ENCODE assay signal across 1 cellular context in the genomic region with DNA sequence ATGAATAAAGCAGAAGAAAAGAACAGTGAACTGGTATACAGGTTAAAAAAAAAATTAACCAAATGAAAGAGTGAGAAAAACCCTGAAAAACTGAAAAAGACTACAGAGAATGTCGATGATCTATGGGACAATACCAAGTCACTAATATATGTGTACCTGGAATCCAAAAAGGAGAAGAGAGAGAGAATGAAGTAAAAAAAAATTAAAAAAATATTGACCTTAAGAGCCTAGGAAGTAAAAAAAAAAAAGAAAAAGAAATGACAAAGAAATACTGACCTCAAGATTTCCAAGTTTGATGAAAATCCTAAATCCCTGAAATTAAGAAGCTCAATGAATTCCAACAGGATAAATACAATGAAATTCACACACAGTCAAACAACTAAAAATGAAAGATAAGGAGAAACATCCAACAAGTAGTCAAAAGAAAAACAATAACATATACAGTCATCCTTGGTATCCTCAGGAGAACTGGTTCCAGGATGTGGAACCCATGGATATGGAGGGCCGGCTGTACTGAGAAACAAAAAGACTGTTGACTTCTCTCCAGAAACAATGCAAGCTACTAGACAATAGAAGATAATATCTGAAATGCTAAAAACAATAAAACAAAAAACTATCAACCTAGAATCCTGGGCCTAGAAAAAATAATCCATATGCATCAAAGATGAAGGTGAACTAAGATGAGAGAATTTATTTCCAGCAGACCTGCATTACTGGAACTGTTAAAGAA.
TF ChIP-seq lines count a peak whose summit lies in the region.

No MANE protein-coding gene starts in this region.

TF ChIP-seq in K562, 482 proteins besides CTCF, POLR2A, EP300 and RAD21 (continued from another document and continues in another):
- TF ChIP-seq, protein P1, sequence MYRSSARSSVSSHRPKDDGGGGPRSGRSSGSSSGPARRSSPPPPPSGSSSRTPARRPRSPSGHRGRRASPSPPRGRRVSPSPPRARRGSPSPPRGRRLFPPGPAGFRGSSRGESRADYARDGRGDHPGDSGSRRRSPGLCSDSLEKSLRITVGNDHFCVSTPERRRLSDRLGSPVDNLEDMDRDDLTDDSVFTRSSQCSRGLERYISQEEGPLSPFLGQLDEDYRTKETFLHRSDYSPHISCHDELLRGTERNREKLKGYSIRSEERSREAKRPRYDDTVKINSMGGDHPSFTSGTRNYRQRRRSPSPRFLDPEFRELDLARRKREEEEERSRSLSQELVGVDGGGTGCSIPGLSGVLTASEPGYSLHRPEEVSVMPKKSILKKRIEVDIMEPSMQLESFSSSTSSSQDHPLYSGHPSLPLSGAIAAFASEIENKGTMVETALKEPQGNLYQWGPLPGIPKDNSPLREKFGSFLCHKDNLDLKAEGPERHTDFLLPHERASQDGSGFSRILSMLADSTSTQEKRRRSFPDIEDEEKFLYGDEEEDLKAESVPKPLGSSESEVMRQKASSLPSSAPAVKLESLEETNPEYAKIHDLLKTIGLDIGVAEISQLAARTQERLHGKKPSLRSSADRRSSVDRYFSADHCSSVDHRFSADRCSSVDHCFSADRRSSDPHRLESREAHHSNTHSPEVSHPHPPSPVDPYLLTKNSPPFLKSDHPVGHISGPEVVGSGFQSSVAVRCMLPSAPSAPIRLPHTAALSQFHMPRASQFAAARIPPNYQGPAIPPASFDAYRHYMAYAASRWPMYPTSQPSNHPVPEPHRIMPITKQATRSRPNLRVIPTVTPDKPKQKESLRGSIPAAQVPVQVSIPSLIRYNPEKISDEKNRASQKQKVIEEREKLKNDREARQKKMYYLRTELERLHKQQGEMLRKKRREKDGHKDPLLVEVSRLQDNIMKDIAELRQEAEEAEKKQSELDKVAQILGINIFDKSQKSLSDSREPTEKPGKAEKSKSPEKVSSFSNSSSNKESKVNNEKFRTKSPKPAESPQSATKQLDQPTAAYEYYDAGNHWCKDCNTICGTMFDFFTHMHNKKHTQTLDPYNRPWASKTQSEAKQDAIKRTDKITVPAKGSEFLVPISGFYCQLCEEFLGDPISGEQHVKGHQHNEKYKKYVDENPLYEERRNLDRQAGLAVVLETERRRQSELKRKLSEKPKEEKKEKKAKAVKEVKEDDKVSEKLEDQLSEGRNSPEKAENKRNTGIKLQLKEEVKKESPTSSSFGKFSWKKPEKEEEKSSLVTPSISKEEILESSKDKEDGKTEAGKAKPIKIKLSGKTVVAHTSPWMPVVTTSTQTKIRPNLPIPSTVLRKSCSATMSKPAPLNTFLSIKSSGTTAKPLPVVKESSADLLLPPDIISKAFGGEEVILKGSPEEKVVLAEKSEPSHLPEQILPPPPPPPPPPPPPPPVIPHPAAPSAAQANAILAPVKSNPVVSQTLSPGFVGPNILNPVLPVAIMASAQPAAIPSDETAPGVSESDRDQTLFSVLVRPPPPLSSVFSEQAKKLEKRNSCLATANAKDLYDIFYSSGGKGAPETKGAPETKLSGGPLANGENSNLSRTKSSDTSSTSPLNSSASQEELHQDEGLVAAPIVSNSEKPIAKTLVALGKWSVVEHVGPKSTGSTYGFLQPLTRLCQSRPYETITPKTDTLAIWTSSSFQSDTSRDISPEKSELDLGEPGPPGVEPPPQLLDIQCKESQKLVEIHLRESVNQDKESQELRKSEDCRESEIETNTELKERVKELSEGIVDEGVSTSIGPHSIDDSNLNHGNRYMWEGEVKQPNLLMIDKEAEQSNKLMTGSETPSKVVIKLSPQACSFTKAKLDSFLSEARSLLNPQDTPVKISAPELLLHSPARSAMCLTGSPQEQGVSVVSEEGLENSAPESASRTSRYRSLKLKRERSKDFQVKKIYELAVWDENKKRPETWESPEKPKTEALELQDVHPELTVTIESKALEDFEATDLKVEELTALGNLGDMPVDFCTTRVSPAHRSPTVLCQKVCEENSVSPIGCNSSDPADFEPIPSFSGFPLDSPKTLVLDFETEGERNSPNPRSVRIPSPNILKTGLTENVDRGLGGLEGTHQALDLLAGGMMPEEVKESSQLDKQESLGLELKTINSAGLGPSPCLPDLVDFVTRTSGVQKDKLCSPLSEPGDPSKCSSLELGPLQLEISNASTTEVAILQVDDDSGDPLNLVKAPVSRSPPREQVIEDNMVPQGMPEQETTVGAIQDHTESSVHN (IDR thresholded peaks at IDR 0.05; ENCODE audit: borderline replicate concordance in 1 of 2, low read depth in 1 of 2) = no peak
- no peak for TF ChIP-seq STAG1 (CRISPR knock-in tag; IDR thresholded peaks at IDR 0.05; ENCODE audit: borderline replicate concordance)
- TF ChIP-seq, protein P2, sequence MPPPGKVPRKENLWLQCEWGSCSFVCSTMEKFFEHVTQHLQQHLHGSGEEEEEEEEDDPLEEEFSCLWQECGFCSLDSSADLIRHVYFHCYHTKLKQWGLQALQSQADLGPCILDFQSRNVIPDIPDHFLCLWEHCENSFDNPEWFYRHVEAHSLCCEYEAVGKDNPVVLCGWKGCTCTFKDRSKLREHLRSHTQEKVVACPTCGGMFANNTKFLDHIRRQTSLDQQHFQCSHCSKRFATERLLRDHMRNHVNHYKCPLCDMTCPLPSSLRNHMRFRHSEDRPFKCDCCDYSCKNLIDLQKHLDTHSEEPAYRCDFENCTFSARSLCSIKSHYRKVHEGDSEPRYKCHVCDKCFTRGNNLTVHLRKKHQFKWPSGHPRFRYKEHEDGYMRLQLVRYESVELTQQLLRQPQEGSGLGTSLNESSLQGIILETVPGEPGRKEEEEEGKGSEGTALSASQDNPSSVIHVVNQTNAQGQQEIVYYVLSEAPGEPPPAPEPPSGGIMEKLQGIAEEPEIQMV (tag; conservative IDR thresholded peaks at IDR 0.05; ENCODE audit: low read depth) = 0 out of 2 replicates have a peak, but pooled peaks have one; percentile 42
- TF ChIP-seq, protein P3, sequence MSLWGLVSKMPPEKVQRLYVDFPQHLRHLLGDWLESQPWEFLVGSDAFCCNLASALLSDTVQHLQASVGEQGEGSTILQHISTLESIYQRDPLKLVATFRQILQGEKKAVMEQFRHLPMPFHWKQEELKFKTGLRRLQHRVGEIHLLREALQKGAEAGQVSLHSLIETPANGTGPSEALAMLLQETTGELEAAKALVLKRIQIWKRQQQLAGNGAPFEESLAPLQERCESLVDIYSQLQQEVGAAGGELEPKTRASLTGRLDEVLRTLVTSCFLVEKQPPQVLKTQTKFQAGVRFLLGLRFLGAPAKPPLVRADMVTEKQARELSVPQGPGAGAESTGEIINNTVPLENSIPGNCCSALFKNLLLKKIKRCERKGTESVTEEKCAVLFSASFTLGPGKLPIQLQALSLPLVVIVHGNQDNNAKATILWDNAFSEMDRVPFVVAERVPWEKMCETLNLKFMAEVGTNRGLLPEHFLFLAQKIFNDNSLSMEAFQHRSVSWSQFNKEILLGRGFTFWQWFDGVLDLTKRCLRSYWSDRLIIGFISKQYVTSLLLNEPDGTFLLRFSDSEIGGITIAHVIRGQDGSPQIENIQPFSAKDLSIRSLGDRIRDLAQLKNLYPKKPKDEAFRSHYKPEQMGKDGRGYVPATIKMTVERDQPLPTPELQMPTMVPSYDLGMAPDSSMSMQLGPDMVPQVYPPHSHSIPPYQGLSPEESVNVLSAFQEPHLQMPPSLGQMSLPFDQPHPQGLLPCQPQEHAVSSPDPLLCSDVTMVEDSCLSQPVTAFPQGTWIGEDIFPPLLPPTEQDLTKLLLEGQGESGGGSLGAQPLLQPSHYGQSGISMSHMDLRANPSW (CRISPR knock-in tag; IDR thresholded peaks at IDR 0.05) = no peak
- TF ChIP-seq KLF6 (CRISPR knock-in tag; IDR thresholded peaks at IDR 0.05; ENCODE audit: borderline replicate concordance) = no peak
- TF ChIP-seq, protein P4, sequence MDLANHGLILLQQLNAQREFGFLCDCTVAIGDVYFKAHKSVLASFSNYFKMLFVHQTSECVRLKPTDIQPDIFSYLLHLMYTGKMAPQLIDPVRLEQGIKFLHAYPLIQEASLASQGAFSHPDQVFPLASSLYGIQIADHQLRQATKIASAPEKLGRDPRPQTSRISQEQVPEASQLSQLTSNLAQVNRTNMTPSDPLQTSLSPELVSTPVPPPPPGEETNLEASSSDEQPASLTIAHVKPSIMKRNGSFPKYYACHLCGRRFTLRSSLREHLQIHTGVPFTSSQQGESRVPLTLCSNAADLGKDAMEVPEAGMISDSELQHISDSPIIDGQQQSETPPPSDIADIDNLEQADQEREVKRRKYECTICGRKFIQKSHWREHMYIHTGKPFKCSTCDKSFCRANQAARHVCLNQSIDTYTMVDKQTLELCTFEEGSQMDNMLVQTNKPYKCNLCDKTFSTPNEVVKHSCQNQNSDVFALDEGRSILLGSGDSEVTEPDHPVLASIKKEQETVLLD (IDR thresholded peaks at IDR 0.05) = peak; percentile 71; the same call in 1 of the 2 replicates
- TF ChIP-seq, protein P5, sequence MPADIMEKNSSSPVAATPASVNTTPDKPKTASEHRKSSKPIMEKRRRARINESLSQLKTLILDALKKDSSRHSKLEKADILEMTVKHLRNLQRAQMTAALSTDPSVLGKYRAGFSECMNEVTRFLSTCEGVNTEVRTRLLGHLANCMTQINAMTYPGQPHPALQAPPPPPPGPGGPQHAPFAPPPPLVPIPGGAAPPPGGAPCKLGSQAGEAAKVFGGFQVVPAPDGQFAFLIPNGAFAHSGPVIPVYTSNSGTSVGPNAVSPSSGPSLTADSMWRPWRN (IDR thresholded peaks at IDR 0.05; ENCODE audit: low read depth) = 0 out of 2 replicates have a peak, but pooled peaks have one; percentile 24
- TF ChIP-seq, protein P6, sequence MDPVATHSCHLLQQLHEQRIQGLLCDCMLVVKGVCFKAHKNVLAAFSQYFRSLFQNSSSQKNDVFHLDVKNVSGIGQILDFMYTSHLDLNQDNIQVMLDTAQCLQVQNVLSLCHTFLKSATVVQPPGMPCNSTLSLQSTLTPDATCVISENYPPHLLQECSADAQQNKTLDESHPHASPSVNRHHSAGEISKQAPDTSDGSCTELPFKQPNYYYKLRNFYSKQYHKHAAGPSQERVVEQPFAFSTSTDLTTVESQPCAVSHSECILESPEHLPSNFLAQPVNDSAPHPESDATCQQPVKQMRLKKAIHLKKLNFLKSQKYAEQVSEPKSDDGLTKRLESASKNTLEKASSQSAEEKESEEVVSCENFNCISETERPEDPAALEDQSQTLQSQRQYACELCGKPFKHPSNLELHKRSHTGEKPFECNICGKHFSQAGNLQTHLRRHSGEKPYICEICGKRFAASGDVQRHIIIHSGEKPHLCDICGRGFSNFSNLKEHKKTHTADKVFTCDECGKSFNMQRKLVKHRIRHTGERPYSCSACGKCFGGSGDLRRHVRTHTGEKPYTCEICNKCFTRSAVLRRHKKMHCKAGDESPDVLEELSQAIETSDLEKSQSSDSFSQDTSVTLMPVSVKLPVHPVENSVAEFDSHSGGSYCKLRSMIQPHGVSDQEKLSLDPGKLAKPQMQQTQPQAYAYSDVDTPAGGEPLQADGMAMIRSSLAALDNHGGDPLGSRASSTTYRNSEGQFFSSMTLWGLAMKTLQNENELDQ (CRISPR knock-in tag; IDR thresholded peaks at IDR 0.05; ENCODE audit: borderline replicate concordance) = no peak
- TF ChIP-seq, protein P7, sequence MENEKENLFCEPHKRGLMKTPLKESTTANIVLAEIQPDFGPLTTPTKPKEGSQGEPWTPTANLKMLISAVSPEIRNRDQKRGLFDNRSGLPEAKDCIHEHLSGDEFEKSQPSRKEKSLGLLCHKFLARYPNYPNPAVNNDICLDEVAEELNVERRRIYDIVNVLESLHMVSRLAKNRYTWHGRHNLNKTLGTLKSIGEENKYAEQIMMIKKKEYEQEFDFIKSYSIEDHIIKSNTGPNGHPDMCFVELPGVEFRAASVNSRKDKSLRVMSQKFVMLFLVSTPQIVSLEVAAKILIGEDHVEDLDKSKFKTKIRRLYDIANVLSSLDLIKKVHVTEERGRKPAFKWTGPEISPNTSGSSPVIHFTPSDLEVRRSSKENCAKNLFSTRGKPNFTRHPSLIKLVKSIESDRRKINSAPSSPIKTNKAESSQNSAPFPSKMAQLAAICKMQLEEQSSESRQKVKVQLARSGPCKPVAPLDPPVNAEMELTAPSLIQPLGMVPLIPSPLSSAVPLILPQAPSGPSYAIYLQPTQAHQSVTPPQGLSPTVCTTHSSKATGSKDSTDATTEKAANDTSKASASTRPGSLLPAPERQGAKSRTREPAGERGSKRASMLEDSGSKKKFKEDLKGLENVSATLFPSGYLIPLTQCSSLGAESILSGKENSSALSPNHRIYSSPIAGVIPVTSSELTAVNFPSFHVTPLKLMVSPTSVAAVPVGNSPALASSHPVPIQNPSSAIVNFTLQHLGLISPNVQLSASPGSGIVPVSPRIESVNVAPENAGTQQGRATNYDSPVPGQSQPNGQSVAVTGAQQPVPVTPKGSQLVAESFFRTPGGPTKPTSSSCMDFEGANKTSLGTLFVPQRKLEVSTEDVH (IDR thresholded peaks at IDR 0.05; ENCODE audit: low read depth, partially characterized antibody) = peak; percentile 9
- TF ChIP-seq LEF1 (IDR thresholded peaks at IDR 0.05) = peak; percentile 32; the same call in 1 of the 2 replicates
- TF ChIP-seq, protein P8, sequence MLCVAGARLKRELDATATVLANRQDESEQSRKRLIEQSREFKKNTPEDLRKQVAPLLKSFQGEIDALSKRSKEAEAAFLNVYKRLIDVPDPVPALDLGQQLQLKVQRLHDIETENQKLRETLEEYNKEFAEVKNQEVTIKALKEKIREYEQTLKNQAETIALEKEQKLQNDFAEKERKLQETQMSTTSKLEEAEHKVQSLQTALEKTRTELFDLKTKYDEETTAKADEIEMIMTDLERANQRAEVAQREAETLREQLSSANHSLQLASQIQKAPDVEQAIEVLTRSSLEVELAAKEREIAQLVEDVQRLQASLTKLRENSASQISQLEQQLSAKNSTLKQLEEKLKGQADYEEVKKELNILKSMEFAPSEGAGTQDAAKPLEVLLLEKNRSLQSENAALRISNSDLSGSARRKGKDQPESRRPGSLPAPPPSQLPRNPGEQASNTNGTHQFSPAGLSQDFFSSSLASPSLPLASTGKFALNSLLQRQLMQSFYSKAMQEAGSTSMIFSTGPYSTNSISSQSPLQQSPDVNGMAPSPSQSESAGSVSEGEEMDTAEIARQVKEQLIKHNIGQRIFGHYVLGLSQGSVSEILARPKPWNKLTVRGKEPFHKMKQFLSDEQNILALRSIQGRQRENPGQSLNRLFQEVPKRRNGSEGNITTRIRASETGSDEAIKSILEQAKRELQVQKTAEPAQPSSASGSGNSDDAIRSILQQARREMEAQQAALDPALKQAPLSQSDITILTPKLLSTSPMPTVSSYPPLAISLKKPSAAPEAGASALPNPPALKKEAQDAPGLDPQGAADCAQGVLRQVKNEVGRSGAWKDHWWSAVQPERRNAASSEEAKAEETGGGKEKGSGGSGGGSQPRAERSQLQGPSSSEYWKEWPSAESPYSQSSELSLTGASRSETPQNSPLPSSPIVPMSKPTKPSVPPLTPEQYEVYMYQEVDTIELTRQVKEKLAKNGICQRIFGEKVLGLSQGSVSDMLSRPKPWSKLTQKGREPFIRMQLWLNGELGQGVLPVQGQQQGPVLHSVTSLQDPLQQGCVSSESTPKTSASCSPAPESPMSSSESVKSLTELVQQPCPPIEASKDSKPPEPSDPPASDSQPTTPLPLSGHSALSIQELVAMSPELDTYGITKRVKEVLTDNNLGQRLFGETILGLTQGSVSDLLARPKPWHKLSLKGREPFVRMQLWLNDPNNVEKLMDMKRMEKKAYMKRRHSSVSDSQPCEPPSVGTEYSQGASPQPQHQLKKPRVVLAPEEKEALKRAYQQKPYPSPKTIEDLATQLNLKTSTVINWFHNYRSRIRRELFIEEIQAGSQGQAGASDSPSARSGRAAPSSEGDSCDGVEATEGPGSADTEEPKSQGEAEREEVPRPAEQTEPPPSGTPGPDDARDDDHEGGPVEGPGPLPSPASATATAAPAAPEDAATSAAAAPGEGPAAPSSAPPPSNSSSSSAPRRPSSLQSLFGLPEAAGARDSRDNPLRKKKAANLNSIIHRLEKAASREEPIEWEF (CRISPR knock-in tag; IDR thresholded peaks at IDR 0.05) = no peak
- no peak for TF ChIP-seq STAT5B (CRISPR knock-in tag; IDR thresholded peaks at IDR 0.05)
- 0 out of 2 replicates have a peak, but pooled peaks have one; percentile 34 for TF ChIP-seq ZNF778 (CRISPR knock-in tag; IDR thresholded peaks at IDR 0.05)
- no peak for TF ChIP-seq ZKSCAN3 (CRISPR knock-in tag; IDR thresholded peaks at IDR 0.05)
- no peak for TF ChIP-seq CCAR2 (IDR thresholded peaks at IDR 0.05; ENCODE audit: low read depth, low read length)
- TF ChIP-seq FOXK2 (conservative IDR thresholded peaks at IDR 0.05 in 1 of 2, IDR thresholded peaks at IDR 0.05 in 1 of 2; ENCODE audit: low read depth in 2 of 2) = peak; percentile 37 to 62; a peak in 2 of 4 replicates
